1 cellular context compared by ENCODE assay signal in genomic region chr4:8438743-8439142, GRCh38.
TF ChIP-seq lines count a peak whose summit lies in the region.

No MANE protein-coding gene starts in this region.

TF ChIP-seq in IMR-90, 13 proteins besides CTCF, POLR2A, EP300 and RAD21:
- no peak for TF ChIP-seq MAFK (IDR thresholded peaks at IDR 0.05; ENCODE audit: low read depth, low read length)
- no peak for TF ChIP-seq NFE2L2 (IDR thresholded peaks at IDR 0.05; ENCODE audit: low read depth, low read length)
- no peak for TF ChIP-seq CHD1 (IDR thresholded peaks at IDR 0.05; ENCODE audit: low read depth, low read length)
- no peak for TF ChIP-seq BHLHE40 (IDR thresholded peaks at IDR 0.05; ENCODE audit: low read depth, low read length)
- TF ChIP-seq CEBPB (IDR thresholded peaks at IDR 0.05; ENCODE audit: low read depth, low read length) = no peak
- TF ChIP-seq RCOR1 (IDR thresholded peaks at IDR 0.05; ENCODE audit: insufficient replicate concordance, low read length) = no peak
- no peak for TF ChIP-seq SMC3 (IDR thresholded peaks at IDR 0.05; ENCODE audit: low read depth, low read length)
- no peak for TF ChIP-seq MXI1 (IDR thresholded peaks at IDR 0.05; ENCODE audit: borderline replicate concordance, low read depth, low read length)
- no peak for TF ChIP-seq ELK1 (IDR thresholded peaks at IDR 0.05; ENCODE audit: borderline replicate concordance, low read depth, low read length)
- TF ChIP-seq FOS (IDR thresholded peaks at IDR 0.05; ENCODE audit: low read depth, low read length) = no peak
- TF ChIP-seq USF2 (IDR thresholded peaks at IDR 0.05; ENCODE audit: low read depth, low read length) = no peak
- no peak for TF ChIP-seq RFX5 (IDR thresholded peaks at IDR 0.05; ENCODE audit: low read depth, low read length)
- no peak for TF ChIP-seq MAZ (IDR thresholded peaks at IDR 0.05; ENCODE audit: borderline replicate concordance, low read depth, low read length)
